In genomic region chr2:70044290-70045040, GRCh38 we compare ENCODE assay signal across 12 cellular contexts. TPM values are rescaled to one million over a fixed set of nuclear protein-coding genes. Genes with fewer than 3 reads are reported as not detected.
DNase-seq lines count a peak whose midpoint lies in the region; ATAC-seq and TF ChIP-seq lines count a peak whose summit lies in the region.
"Had no signal": no experiment of that assay in that cellular context is flagged by ENCODE, and none has a peak within 500 bp of the region (broad histone marks: within the 10 kb centered on the region; RNA-seq: fewer than 3 reads in every experiment).

No MANE protein-coding gene starts in this region.

- no peak overlapping the region for H3K4me3 Mint-ChIP-seq in activated naive CD4-positive, alpha-beta T cell treated with anti-CD3 and anti-CD28 coated beads, Interleukin-2, amount 10 ng/mL, durations not matched to agents 7 days and 5 days
- H3K4me3 Mint-ChIP-seq in activated CD4-positive, alpha-beta memory T cell treated with anti-CD3 and anti-CD28 coated beads, Interleukin-2, amount 10 ng/mL, durations not matched to agents 7 days and 5 days: no peak overlapping the region
- H3K4me3 Mint-ChIP-seq in immature natural killer cell (peak overlapping the region; percentile 49 to 84 (median 68)), type B pancreatic cell (no peak overlapping the region)

- no peaks in the 10 kb centered on the region for H3K27me3 Mint-ChIP-seq in activated naive CD4-positive, alpha-beta T cell treated with anti-CD3 and anti-CD28 coated beads, Interleukin-2, amount 10 ng/mL, durations not matched to agents 7 days and 5 days
- no peaks in the 10 kb centered on the region for H3K27me3 Mint-ChIP-seq in activated CD4-positive, alpha-beta memory T cell treated with anti-CD3 and anti-CD28 coated beads, Interleukin-2, amount 10 ng/mL, durations not matched to agents 7 days and 5 days
- H3K27me3 Mint-ChIP-seq in immature natural killer cell (ENCODE audit: low read depth in 3 of 3) (peaks cover 0 to 6% (median 6%) of the 10 kb centered on the region in 3 donors), type B pancreatic cell (no peaks in the 10 kb centered on the region)

- no peak for ATAC-seq in HG03025 (IDR thresholded peaks at IDR 0.05; ENCODE audit: low FRiP score, unreplicated experiment)

- CTCF ChIA-PET in activated naive CD4-positive, alpha-beta T cell treated with anti-CD3 and anti-CD28 coated beads, Interleukin-2, amount 10 ng/mL, durations not matched to agents 7 days and 5 days (lab: Charles Lee): interaction anchor here (1.0 to 2.3 kb wide), 4 partner anchors 26 to 132 kb away, joined by 4 to 7 read pairs (median 6); no protein-coding TSS in a partner anchor
- CTCF ChIA-PET in activated CD4-positive, alpha-beta memory T cell treated with anti-CD3 and anti-CD28 coated beads, Interleukin-2, amount 10 ng/mL, durations not matched to agents 7 days and 5 days (lab: Charles Lee): interaction anchor here (0.6 to 5.5 kb wide), 9 partner anchors 12 to 131 kb away, joined by 3 to 49 read pairs (median 5); no protein-coding TSS in a partner anchor

- POLR2A ChIA-PET in activated CD4-positive, alpha-beta memory T cell treated with anti-CD3 and anti-CD28 coated beads, Interleukin-2, amount 10 ng/mL, durations not matched to agents 7 days and 5 days (lab: Charles Lee): interaction anchor here (0.9 to 7.4 kb wide), 24 partner anchors 10 to 249 kb away, joined by 3 to 96 read pairs (median 5); partner anchors contain the start of genes MXD1, PCBP1 and SNRPG

- TF ChIP-seq CTCF in type B pancreatic cell (conservative IDR thresholded peaks at IDR 0.05): no peak

- H3K27ac Mint-ChIP-seq in activated naive CD4-positive, alpha-beta T cell treated with anti-CD3 and anti-CD28 coated beads, Interleukin-2, amount 10 ng/mL, durations not matched to agents 7 days and 5 days: peak overlapping the region; percentile 91
- peak overlapping the region; percentile 97 for H3K27ac Mint-ChIP-seq in activated CD4-positive, alpha-beta memory T cell treated with anti-CD3 and anti-CD28 coated beads, Interleukin-2, amount 10 ng/mL, durations not matched to agents 7 days and 5 days
- peak overlapping the region; percentile 88 to 97 (median 92) for H3K27ac Mint-ChIP-seq in immature natural killer cell
- H3K27ac Mint-ChIP-seq in type B pancreatic cell: peak overlapping the region; percentile 31

- peak; percentile 41 for DNase-seq in activated naive CD4-positive, alpha-beta T cell treated with anti-CD3 and anti-CD28 coated beads, Interleukin-2, amount 10 ng/mL, durations not matched to agents 7 days and 5 days
- no peak for DNase-seq in activated naive CD4-positive, alpha-beta T cell treated with Interleukin-2 at 50 U/mL for 16 hours
- DNase-seq in activated CD4-positive, alpha-beta memory T cell treated with anti-CD3 and anti-CD28 coated beads, Interleukin-2, amount 10 ng/mL, durations not matched to agents 7 days and 5 days: peak; percentile 26
- DNase-seq in immature natural killer cell (peak in 2 of 3 donors; percentile 18 to 31), type B pancreatic cell (ENCODE audit: extremely low spot score, unreplicated experiment) (no peak), DMS 273 treated with DMSO at 0.1 percent for 48 hours (lab: John Stamatoyannopoulos, UW) (no peak), NCI-H1048 (lab: John Stamatoyannopoulos, UW) (no peak)
- DNase-seq: activated CD4-positive, alpha-beta T cell treated with anti-CD3 and anti-CD28 coated beads, Interleukin-2, amount 50 U/mL, for 1 hour; mesenchymal stem cell; NCI-H1092 treated with DMSO at 0.1 percent for 48 hours; NCI-H446 treated with DMSO at 0.1 percent for 48 hours had no signal

- H3K9me3 Mint-ChIP-seq in activated naive CD4-positive, alpha-beta T cell treated with anti-CD3 and anti-CD28 coated beads, Interleukin-2, amount 10 ng/mL, durations not matched to agents 7 days and 5 days: no peaks in the 10 kb centered on the region
- no peaks in the 10 kb centered on the region for H3K9me3 Mint-ChIP-seq in activated CD4-positive, alpha-beta memory T cell treated with anti-CD3 and anti-CD28 coated beads, Interleukin-2, amount 10 ng/mL, durations not matched to agents 7 days and 5 days
- no peaks in the 10 kb centered on the region for H3K9me3 Mint-ChIP-seq in immature natural killer cell
- H3K9me3 Mint-ChIP-seq in type B pancreatic cell: no peaks in the 10 kb centered on the region

- H3K36me3 Mint-ChIP-seq in activated naive CD4-positive, alpha-beta T cell treated with anti-CD3 and anti-CD28 coated beads, Interleukin-2, amount 10 ng/mL, durations not matched to agents 7 days and 5 days: peaks cover 48% of the 10 kb centered on the region
- peaks cover 68% of the 10 kb centered on the region for H3K36me3 Mint-ChIP-seq in activated CD4-positive, alpha-beta memory T cell treated with anti-CD3 and anti-CD28 coated beads, Interleukin-2, amount 10 ng/mL, durations not matched to agents 7 days and 5 days (ENCODE audit: low read depth)
- H3K36me3 Mint-ChIP-seq in immature natural killer cell (peaks cover 18 to 21% (median 20%) of the 10 kb centered on the region in 3 donors), type B pancreatic cell (peaks cover 12% of the 10 kb centered on the region)

- H3K4me1 Mint-ChIP-seq in activated naive CD4-positive, alpha-beta T cell treated with anti-CD3 and anti-CD28 coated beads, Interleukin-2, amount 10 ng/mL, durations not matched to agents 7 days and 5 days: peaks cover 72% of the 10 kb centered on the region
- H3K4me1 Mint-ChIP-seq in activated CD4-positive, alpha-beta memory T cell treated with anti-CD3 and anti-CD28 coated beads, Interleukin-2, amount 10 ng/mL, durations not matched to agents 7 days and 5 days: peaks cover 81% of the 10 kb centered on the region
- H3K4me1 Mint-ChIP-seq in immature natural killer cell (peaks cover 74 to 81% of the 10 kb centered on the region in 2 donors), type B pancreatic cell (ENCODE audit: unreplicated experiment) (no peaks in the 10 kb centered on the region)

RNA-seq across cellular contexts. Expression of gene PCBP1, which starts 42.8 kb away (rescaled TPM):
- 100 to 1,000 TPM; 475 to 483 TPM for total RNA-seq in activated CD4-positive, alpha-beta memory T cell treated with anti-CD3 and anti-CD28 coated beads, Interleukin-2, amount 10 ng/mL, durations not matched to agents 7 days and 5 days
- 100 to 1,000 TPM; 184 to 233 (median 232) TPM for polyA plus RNA-seq in immature natural killer cell
- total RNA-seq in type B pancreatic cell (ENCODE audit: low replicate concordance): 316 and 349 TPM in 2 replicates

Comparison
In these comparisons a context has a peak if more than half of its experiments do, and no peak if none do; other contexts are left out.
1. DNase-seq: peak in activated naive CD4-positive, alpha-beta T cell treated with anti-CD3 and anti-CD28 coated beads, Interleukin-2, amount 10 ng/mL, durations not matched to agents 7 days and 5 days (single experiment), activated CD4-positive, alpha-beta memory T cell treated with anti-CD3 and anti-CD28 coated beads, Interleukin-2, amount 10 ng/mL, durations not matched to agents 7 days and 5 days (single experiment) and immature natural killer cell (2 of 3); none in activated naive CD4-positive, alpha-beta T cell treated with Interleukin-2 at 50 U/mL for 16 hours (single experiment), type B pancreatic cell (single experiment), DMS 273 treated with DMSO at 0.1 percent for 48 hours (single experiment) and NCI-H1048 (single experiment).
2. H3K27ac Mint-ChIP-seq: peak in every context shown above with its lines; median percentile 97 in activated CD4-positive, alpha-beta memory T cell treated with anti-CD3 and anti-CD28 coated beads, Interleukin-2, amount 10 ng/mL, durations not matched to agents 7 days and 5 days; 92 in immature natural killer cell; 91 in activated naive CD4-positive, alpha-beta T cell treated with anti-CD3 and anti-CD28 coated beads, Interleukin-2, amount 10 ng/mL, durations not matched to agents 7 days and 5 days; 31 in type B pancreatic cell.
3. H3K4me3 Mint-ChIP-seq: peak in immature natural killer cell (5 of 5); none in activated naive CD4-positive, alpha-beta T cell treated with anti-CD3 and anti-CD28 coated beads, Interleukin-2, amount 10 ng/mL, durations not matched to agents 7 days and 5 days (single experiment), activated CD4-positive, alpha-beta memory T cell treated with anti-CD3 and anti-CD28 coated beads, Interleukin-2, amount 10 ng/mL, durations not matched to agents 7 days and 5 days (single experiment) and type B pancreatic cell (single experiment).